In the genomic region with DNA sequence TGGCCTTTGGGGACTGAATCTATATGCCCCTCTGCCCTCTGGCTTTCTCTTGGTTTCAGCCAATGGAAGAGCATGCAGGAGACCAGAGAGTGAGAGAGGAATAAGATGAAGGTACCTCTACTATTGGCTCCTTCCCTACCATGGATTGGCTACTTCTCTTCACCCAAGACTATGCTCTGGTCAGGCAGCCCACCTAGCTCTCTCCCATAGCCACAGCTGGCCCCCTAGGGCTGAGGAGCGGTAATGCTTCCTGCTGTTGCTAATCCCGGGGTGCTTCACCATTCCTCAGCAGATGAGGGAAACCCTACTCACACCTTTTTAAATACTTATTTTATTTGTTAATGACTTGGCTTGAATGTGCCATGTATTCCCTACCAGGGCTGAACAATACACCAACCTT, we compare ENCODE assay signal across 10 cellular contexts.
A peak's percentile ranks its signal among the peaks of the same experiment; 100 is the strongest.
DNase-seq lines count a peak whose midpoint lies in the region; ATAC-seq and TF ChIP-seq lines count a peak whose summit lies in the region.
"Had no signal": no experiment of that assay in that cellular context is flagged by ENCODE, and none has a peak within 500 bp of the region (broad histone marks: within the 10 kb centered on the region; RNA-seq: fewer than 3 reads in every experiment).

No MANE protein-coding gene starts in this region.

- CTCF ChIA-PET in GM10248 (lab: Yijun Ruan, JAX) = interaction anchor here (1.1 to 4.0 kb wide), 3 partner anchors 10 to 57 kb away, joined by 3 to 19 read pairs (median 7); no protein-coding TSS in a partner anchor

- H3K27ac Mint-ChIP-seq in HFFc6 = no peak overlapping the region
- H3K27ac Mint-ChIP-seq: activated B cell treated with CpG ODN at 0.5 μM for 24 hours, IgD-negative memory B cell had no signal

- POLR2A ChIA-PET in GM10248 (lab: Yijun Ruan, JAX) = no interaction called here

- peak; percentile 25 for TF ChIP-seq CTCF in GM10248 (IDR thresholded peaks at IDR 0.05; ENCODE audit: control extremely low read depth, extremely low read depth, low read depth, missing control alignments)
- peak; percentile 67 for TF ChIP-seq CTCF in HFFc6 (IDR thresholded peaks at IDR 0.05)

- H3K27me3 Mint-ChIP-seq in HFFc6 (ENCODE audit: insufficient read depth) = no peaks in the 10 kb centered on the region

- no peaks in the 10 kb centered on the region for H3K9me3 Mint-ChIP-seq in HFFc6
- H3K9me3 Mint-ChIP-seq: activated B cell treated with CpG ODN at 0.5 μM for 24 hours, IgD-negative memory B cell had no signal

- no peak for DNase-seq in GM10248 (ENCODE audit: extremely low spot score)
- DNase-seq in HFFc6 = no peak
- peak; percentile 27 for DNase-seq in SK-N-DZ (ENCODE audit: low spot score)
- peak; percentile 60 for DNase-seq in islet precursor cell
- DNase-seq in activated effector memory CD4-positive, alpha-beta T cell treated with anti-CD3 and anti-CD28 coated beads, Interleukin-2, amount 50 U/mL, for 16 hours = no peak
- no peak for DNase-seq in DMS79 (lab: John Stamatoyannopoulos, UW)
- DNase-seq: activated B cell treated with CpG ODN at 0.5 μM for 24 hours; stimulated activated CD4-positive, alpha-beta T cell treated with anti-CD3 and anti-CD28 coated beads, Interleukin-4, amount 100 ng/mL, for 4 hours had no signal

- ATAC-seq in HG03135 (IDR thresholded peaks at IDR 0.05; ENCODE audit: unreplicated experiment) = no peak

- peaks cover 40% of the 10 kb centered on the region for H3K4me1 Mint-ChIP-seq in HFFc6 (ENCODE audit: low read depth)
- H3K4me1 Mint-ChIP-seq: activated B cell treated with CpG ODN at 0.5 μM for 24 hours, IgD-negative memory B cell had no signal

- H3K4me3 Mint-ChIP-seq in HFFc6 = no peak overlapping the region
- H3K4me3 Mint-ChIP-seq: activated B cell treated with CpG ODN at 0.5 μM for 24 hours, IgD-negative memory B cell had no signal

- no peaks in the 10 kb centered on the region; the same call in 1 of the 2 replicates for H3K36me3 Mint-ChIP-seq in HFFc6 (ENCODE audit: low read depth)
- H3K36me3 Mint-ChIP-seq: IgD-negative memory B cell had no signal

Comparison
In these comparisons a context has a peak if more than half of its experiments do, and no peak if none do; other contexts are left out.
1. DNase-seq: peak in SK-N-DZ (single experiment) and islet precursor cell (single experiment); none in GM10248 (single experiment), HFFc6 (single experiment), activated effector memory CD4-positive, alpha-beta T cell treated with anti-CD3 and anti-CD28 coated beads, Interleukin-2, amount 50 U/mL, for 16 hours (single experiment) and DMS79 (single experiment).